Comparison of ENCODE assay signal across 3 cellular contexts in the genomic region with DNA sequence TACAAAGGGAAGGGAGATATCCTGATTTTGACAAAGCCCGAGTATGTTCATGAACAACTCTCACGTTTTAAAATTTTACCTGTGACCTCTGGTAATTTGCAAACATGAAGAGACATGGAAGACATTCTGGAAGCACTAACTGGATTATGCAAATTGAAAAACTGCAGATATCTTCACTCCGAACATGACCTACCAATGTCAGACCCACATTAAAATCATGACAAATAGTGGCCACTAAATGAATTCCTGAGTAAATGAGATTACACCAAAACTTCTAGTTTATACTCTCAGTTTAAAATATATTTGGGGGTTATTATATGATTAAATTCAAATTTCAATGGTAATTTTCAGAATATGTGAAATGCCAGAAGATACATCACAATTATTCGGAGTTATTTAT.
TF ChIP-seq lines count a peak whose summit lies in the region.

No MANE protein-coding gene starts in this region.

TF ChIP-seq in A549, 52 proteins besides CTCF, POLR2A, EP300 and RAD21:
- TF ChIP-seq TFCP2L1 (CRISPR knock-in tag; IDR thresholded peaks at IDR 0.05) (no peak), ZNF302 (CRISPR knock-in tag; IDR thresholded peaks at IDR 0.05) (no peak), HOXA7 (CRISPR knock-in tag; IDR thresholded peaks at IDR 0.05) (no peak), CBX2 (IDR thresholded peaks at IDR 0.05; ENCODE audit: borderline replicate concordance, low read depth) (no peak), NR3C1 (IDR thresholded peaks at IDR 0.05) (no peak), ZC3H11A (IDR thresholded peaks at IDR 0.05) (no peak), MAFK (IDR thresholded peaks at IDR 0.05; ENCODE audit: partially characterized antibody) (no peak), SMC3 (IDR thresholded peaks at IDR 0.05) (no peak), PHF8 (IDR thresholded peaks at IDR 0.05; ENCODE audit: borderline replicate concordance, low read depth) (no peak), HDAC2 (IDR thresholded peaks at IDR 0.05) (no peak), CBX8 (IDR thresholded peaks at IDR 0.05) (no peak), ESRRA (IDR thresholded peaks at IDR 0.05; ENCODE audit: borderline replicate concordance, low read length) (no peak), POLR2AphosphoS2 (conservative IDR thresholded peaks at IDR 0.05; ENCODE audit: low read length) (no peak), CEBPB (IDR thresholded peaks at IDR 0.05) (no peak)

TF ChIP-seq in HCT116, 20 proteins besides CTCF, POLR2A, EP300 and RAD21:
- TF ChIP-seq SIN3A (IDR thresholded peaks at IDR 0.05; ENCODE audit: low read depth) = no peak
- TF ChIP-seq FOSL1 (IDR thresholded peaks at IDR 0.05; ENCODE audit: low read depth) = no peak
- TF ChIP-seq ZNF274 (IDR thresholded peaks at IDR 0.05; ENCODE audit: low read depth, low read length) = no peak
- no peak for TF ChIP-seq CBX3 (IDR thresholded peaks at IDR 0.05; ENCODE audit: low read depth)
- TF ChIP-seq SRF (IDR thresholded peaks at IDR 0.05; ENCODE audit: low read depth) = no peak
- no peak for TF ChIP-seq EGR1 (IDR thresholded peaks at IDR 0.05; ENCODE audit: low read depth)
- TF ChIP-seq JUND (IDR thresholded peaks at IDR 0.05) = no peak
- no peak for TF ChIP-seq ELF1 (IDR thresholded peaks at IDR 0.05; ENCODE audit: borderline replicate concordance, low read depth)
- TF ChIP-seq EZH2 (IDR thresholded peaks at IDR 0.05) = no peak
- no peak for TF ChIP-seq POLR2AphosphoS5 (IDR thresholded peaks at IDR 0.05; ENCODE audit: low read depth, low read length)
- TF ChIP-seq, protein P1, sequence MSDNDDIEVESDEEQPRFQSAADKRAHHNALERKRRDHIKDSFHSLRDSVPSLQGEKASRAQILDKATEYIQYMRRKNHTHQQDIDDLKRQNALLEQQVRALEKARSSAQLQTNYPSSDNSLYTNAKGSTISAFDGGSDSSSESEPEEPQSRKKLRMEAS (IDR thresholded peaks at IDR 0.05) = no peak
- no peak for TF ChIP-seq YY1 (IDR thresholded peaks at IDR 0.05; ENCODE audit: extremely low read depth, insufficient replicate concordance, low read depth, low read length)
- TF ChIP-seq, protein P2, sequence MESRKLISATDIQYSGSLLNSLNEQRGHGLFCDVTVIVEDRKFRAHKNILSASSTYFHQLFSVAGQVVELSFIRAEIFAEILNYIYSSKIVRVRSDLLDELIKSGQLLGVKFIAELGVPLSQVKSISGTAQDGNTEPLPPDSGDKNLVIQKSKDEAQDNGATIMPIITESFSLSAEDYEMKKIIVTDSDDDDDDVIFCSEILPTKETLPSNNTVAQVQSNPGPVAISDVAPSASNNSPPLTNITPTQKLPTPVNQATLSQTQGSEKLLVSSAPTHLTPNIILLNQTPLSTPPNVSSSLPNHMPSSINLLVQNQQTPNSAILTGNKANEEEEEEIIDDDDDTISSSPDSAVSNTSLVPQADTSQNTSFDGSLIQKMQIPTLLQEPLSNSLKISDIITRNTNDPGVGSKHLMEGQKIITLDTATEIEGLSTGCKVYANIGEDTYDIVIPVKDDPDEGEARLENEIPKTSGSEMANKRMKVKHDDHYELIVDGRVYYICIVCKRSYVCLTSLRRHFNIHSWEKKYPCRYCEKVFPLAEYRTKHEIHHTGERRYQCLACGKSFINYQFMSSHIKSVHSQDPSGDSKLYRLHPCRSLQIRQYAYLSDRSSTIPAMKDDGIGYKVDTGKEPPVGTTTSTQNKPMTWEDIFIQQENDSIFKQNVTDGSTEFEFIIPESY (IDR thresholded peaks at IDR 0.05; ENCODE audit: extremely low read depth, insufficient replicate concordance, low read length) = no peak
- TF ChIP-seq, protein P3, sequence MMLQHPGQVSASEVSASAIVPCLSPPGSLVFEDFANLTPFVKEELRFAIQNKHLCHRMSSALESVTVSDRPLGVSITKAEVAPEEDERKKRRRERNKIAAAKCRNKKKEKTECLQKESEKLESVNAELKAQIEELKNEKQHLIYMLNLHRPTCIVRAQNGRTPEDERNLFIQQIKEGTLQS (IDR thresholded peaks at IDR 0.05) = no peak
- no peak for TF ChIP-seq CEBPB (IDR thresholded peaks at IDR 0.05; ENCODE audit: low read depth)
- TF ChIP-seq EZH2phosphoT487 (IDR thresholded peaks at IDR 0.05; ENCODE audit: borderline replicate concordance) = no peak
- TF ChIP-seq, protein P4, sequence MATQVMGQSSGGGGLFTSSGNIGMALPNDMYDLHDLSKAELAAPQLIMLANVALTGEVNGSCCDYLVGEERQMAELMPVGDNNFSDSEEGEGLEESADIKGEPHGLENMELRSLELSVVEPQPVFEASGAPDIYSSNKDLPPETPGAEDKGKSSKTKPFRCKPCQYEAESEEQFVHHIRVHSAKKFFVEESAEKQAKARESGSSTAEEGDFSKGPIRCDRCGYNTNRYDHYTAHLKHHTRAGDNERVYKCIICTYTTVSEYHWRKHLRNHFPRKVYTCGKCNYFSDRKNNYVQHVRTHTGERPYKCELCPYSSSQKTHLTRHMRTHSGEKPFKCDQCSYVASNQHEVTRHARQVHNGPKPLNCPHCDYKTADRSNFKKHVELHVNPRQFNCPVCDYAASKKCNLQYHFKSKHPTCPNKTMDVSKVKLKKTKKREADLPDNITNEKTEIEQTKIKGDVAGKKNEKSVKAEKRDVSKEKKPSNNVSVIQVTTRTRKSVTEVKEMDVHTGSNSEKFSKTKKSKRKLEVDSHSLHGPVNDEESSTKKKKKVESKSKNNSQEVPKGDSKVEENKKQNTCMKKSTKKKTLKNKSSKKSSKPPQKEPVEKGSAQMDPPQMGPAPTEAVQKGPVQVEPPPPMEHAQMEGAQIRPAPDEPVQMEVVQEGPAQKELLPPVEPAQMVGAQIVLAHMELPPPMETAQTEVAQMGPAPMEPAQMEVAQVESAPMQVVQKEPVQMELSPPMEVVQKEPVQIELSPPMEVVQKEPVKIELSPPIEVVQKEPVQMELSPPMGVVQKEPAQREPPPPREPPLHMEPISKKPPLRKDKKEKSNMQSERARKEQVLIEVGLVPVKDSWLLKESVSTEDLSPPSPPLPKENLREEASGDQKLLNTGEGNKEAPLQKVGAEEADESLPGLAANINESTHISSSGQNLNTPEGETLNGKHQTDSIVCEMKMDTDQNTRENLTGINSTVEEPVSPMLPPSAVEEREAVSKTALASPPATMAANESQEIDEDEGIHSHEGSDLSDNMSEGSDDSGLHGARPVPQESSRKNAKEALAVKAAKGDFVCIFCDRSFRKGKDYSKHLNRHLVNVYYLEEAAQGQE (IDR thresholded peaks at IDR 0.05; ENCODE audit: low read depth) = no peak

TF ChIP-seq in SK-N-SH, 30 proteins besides CTCF, POLR2A, EP300 and RAD21:
- TF ChIP-seq NFIC (IDR thresholded peaks at IDR 0.05; ENCODE audit: borderline replicate concordance) (no peak), CHD2 (IDR thresholded peaks at IDR 0.05; ENCODE audit: low read length, partially characterized antibody) (no peak), FOXM1 (IDR thresholded peaks at IDR 0.05; ENCODE audit: low read depth) (no peak), TCF12 (IDR thresholded peaks at IDR 0.05) (no peak), POLR2AphosphoS5 (IDR thresholded peaks at IDR 0.05; ENCODE audit: low read depth, low read length) (no peak), RXRA (IDR thresholded peaks at IDR 0.05; ENCODE audit: borderline replicate concordance, low read depth) (no peak), SMC3 (IDR thresholded peaks at IDR 0.05; ENCODE audit: low read depth, low read length) (no peak), EZH2phosphoT487 (IDR thresholded peaks at IDR 0.05; ENCODE audit: borderline replicate concordance, low read depth) (no peak), SIN3A (IDR thresholded peaks at IDR 0.05; ENCODE audit: borderline replicate concordance, low read depth, low read length) (no peak), RCOR1 (IDR thresholded peaks at IDR 0.05; ENCODE audit: low read length) (no peak), FOSL2 (IDR thresholded peaks at IDR 0.05; ENCODE audit: borderline replicate concordance, low read depth) (no peak)
- TF ChIP-seq, protein P5, sequence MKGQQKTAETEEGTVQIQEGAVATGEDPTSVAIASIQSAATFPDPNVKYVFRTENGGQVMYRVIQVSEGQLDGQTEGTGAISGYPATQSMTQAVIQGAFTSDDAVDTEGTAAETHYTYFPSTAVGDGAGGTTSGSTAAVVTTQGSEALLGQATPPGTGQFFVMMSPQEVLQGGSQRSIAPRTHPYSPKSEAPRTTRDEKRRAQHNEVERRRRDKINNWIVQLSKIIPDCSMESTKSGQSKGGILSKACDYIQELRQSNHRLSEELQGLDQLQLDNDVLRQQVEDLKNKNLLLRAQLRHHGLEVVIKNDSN (IDR thresholded peaks at IDR 0.05; ENCODE audit: borderline replicate concordance, low read depth) = no peak
- TF ChIP-seq, protein P6, sequence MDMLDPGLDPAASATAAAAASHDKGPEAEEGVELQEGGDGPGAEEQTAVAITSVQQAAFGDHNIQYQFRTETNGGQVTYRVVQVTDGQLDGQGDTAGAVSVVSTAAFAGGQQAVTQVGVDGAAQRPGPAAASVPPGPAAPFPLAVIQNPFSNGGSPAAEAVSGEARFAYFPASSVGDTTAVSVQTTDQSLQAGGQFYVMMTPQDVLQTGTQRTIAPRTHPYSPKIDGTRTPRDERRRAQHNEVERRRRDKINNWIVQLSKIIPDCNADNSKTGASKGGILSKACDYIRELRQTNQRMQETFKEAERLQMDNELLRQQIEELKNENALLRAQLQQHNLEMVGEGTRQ (IDR thresholded peaks at IDR 0.05; ENCODE audit: borderline replicate concordance, low read depth, low read length) = no peak
- TF ChIP-seq, protein P2 (IDR thresholded peaks at IDR 0.05; ENCODE audit: borderline replicate concordance, low read depth) = no peak
- TF ChIP-seq, protein P1 (IDR thresholded peaks at IDR 0.05; ENCODE audit: low read depth) = no peak
- TF ChIP-seq, protein P4 (IDR thresholded peaks at IDR 0.05; ENCODE audit: low read depth, low read length) = no peak
